Comparison of ENCODE assay signal across 8 cellular contexts in the genomic region with DNA sequence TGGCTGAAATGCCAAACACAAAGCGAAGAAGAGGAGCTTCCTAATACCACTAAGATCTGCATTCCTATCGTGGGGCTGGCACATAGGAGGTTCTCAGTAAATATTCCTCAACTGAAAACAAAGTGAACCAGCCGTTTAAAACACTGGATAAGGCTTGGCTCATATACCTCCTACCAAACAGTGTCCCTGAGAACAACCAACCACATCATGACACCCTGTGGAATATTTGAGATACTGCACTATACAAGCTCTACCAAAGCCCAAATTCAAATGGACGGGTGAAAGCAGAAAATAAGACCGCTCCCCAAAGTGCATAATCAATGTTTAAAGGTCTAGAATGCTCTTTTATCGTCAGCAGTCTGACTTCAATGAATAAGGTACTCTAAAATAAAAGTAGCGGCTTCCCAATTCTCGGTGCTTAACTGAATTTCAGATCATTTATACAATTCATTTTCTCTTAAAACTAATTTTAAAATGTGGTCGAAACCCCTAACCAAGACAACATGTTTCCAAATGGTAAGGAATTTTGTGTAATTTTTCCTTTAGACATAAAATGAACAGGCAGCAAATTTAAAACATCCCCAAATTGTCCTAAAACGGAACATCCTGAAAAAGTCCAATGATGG.
DNase-seq lines count a peak whose midpoint lies in the region; ATAC-seq and TF ChIP-seq lines count a peak whose summit lies in the region.

No MANE protein-coding gene starts in this region.

- peaks cover 4% of the 10 kb centered on the region for H3K36me3 ChIP-seq in right atrium auricular region

- DNase-seq in Right ventricle myocardium superior (no peak), right atrium auricular region (ENCODE audit: low spot score) (no peak), SHP77 (lab: John Stamatoyannopoulos, UW) (peak; percentile 19 to 26), foreskin keratinocyte (peak in 1 of 2 donors; percentile 23), sciatic nerve (ENCODE audit: low spot score) (no peak)

- H3K4me1 ChIP-seq in right atrium auricular region (no peaks in the 10 kb centered on the region), foreskin keratinocyte (no peaks in the 10 kb centered on the region)

- peak; percentile 82 for ATAC-seq in Right ventricle myocardium superior (ENCODE audit: poor library complexity)
- ATAC-seq in foreskin keratinocyte: peak; percentile 76
- peak; percentile 79 for ATAC-seq in sciatic nerve
- no peak for ATAC-seq in HG02678 (IDR thresholded peaks at IDR 0.05; ENCODE audit: unreplicated experiment)
- no peak for ATAC-seq in HG02588 (IDR thresholded peaks at IDR 0.05; ENCODE audit: unreplicated experiment)
- ATAC-seq in GM19452 (IDR thresholded peaks at IDR 0.05; ENCODE audit: unreplicated experiment): no peak

- no peak overlapping the region for H3K27ac ChIP-seq in right atrium auricular region
- H3K27ac ChIP-seq in foreskin keratinocyte: no peak overlapping the region

- no peaks in the 10 kb centered on the region for H3K27me3 ChIP-seq in right atrium auricular region
- H3K27me3 ChIP-seq in foreskin keratinocyte: peaks cover 23% of the 10 kb centered on the region

- peak in 1 of 2 donors; percentile 68 for TF ChIP-seq CTCF in right atrium auricular region (IDR thresholded peaks at IDR 0.05)
- peak; percentile 59 for TF ChIP-seq CTCF in foreskin keratinocyte (conservative IDR thresholded peaks at IDR 0.05)

- intact Hi-C loops in Right ventricle myocardium superior (cut with DNase I): loop anchor here (5.0 kb wide), 1 partner anchor 555 kb away; a partner anchor contains a TSS
- intact Hi-C loops in sciatic nerve (cut with DNase I): no loop called here

- H3K9me3 ChIP-seq in right atrium auricular region: peaks cover 6 to 22% of the 10 kb centered on the region in 2 donors

- no peak overlapping the region for H3K4me3 ChIP-seq in right atrium auricular region

Comparison
In these comparisons a context has a peak if more than half of its experiments do, and no peak if none do; other contexts are left out.
1. ATAC-seq: peak in Right ventricle myocardium superior (single experiment), foreskin keratinocyte (single experiment) and sciatic nerve (single experiment); none in HG02678 (single experiment), HG02588 (single experiment) and GM19452 (single experiment).
2. DNase-seq: peak in SHP77 (2 of 2); none in Right ventricle myocardium superior (single experiment), right atrium auricular region (single experiment) and sciatic nerve (single experiment).